10 cellular contexts compared by ENCODE assay signal in genomic region chr4:153241970-153242847, GRCh38. TPM values are rescaled to one million over a fixed set of nuclear protein-coding genes. Genes with fewer than 3 reads are reported as not detected.
DNase-seq lines count a peak whose midpoint lies in the region; ATAC-seq and TF ChIP-seq lines count a peak whose summit lies in the region.
"Had no signal": no experiment of that assay in that cellular context is flagged by ENCODE, and none has a peak within 500 bp of the region (broad histone marks: within the 10 kb centered on the region; RNA-seq: fewer than 3 reads in every experiment).

No MANE protein-coding gene starts in this region.

- H3K27me3 Mint-ChIP-seq in nephron progenitor cell (ENCODE audit: low read depth, poor library complexity): no peaks in the 10 kb centered on the region

- H3K27me3 ChIP-seq in HUES48 (ENCODE audit: control insufficient read depth, insufficient read depth, low read length): no peaks in the 10 kb centered on the region
- H3K27me3 ChIP-seq in ascending aorta: no peaks in the 10 kb centered on the region

- H3K36me3 ChIP-seq in HUES48 (ENCODE audit: control insufficient read depth, insufficient read depth, low read length): no peaks in the 10 kb centered on the region
- peaks cover 4 to 6% of the 10 kb centered on the region in 2 donors for H3K36me3 ChIP-seq in ascending aorta

- H3K9ac ChIP-seq in HUES48 (ENCODE audit: low read depth, low read length): no peak overlapping the region

- DNase-seq in cerebellum (ENCODE audit: low spot score) (peak; percentile 75), nephron progenitor cell (no peak), ascending aorta (ENCODE audit: low spot score in 2 of 2) (no peak), NCI-H2196 (lab: John Stamatoyannopoulos, UW; ENCODE audit: unreplicated experiment) (no peak), putamen (ENCODE audit: low spot score) (no peak), GM20000 (ENCODE audit: low spot score) (no peak)
- DNase-seq: activated CD4-positive, alpha-beta T cell treated with anti-CD3 and anti-CD28 coated beads, Interleukin-2, amount 10 ng/mL, durations not matched to agents 24 days and 14 days; stimulated activated CD4-positive, alpha-beta T cell treated with anti-CD3 and anti-CD28 coated beads, Interleukin-1b, Interleukin-23, amount 100 ng/mL, for 48 hours had no signal

- no peak overlapping the region for H3K4me3 ChIP-seq in HUES48 (ENCODE audit: low read depth, low read length)
- H3K4me3 ChIP-seq in ascending aorta: no peak overlapping the region

- peaks cover 77% of the 10 kb centered on the region for H3K36me3 Mint-ChIP-seq in nephron progenitor cell (ENCODE audit: low read depth)

- H3K27ac ChIP-seq in HUES48 (ENCODE audit: low read depth, low read length) (peak overlapping the region; percentile 72), ascending aorta (no peak overlapping the region)

- H3K4me1 ChIP-seq in HUES48 (ENCODE audit: control insufficient read depth, insufficient read depth, low read length): peaks cover 23% of the 10 kb centered on the region
- H3K4me1 ChIP-seq in ascending aorta: no peaks in the 10 kb centered on the region

- peak overlapping the region; percentile 87 for H3K27ac Mint-ChIP-seq in nephron progenitor cell
- H3K27ac Mint-ChIP-seq: activated CD4-positive, alpha-beta T cell treated with anti-CD3 and anti-CD28 coated beads, Interleukin-2, amount 10 ng/mL, durations not matched to agents 24 days and 14 days had no signal

- TF ChIP-seq CTCF in nephron progenitor cell (IDR thresholded peaks at IDR 0.05) (no peak), ascending aorta (IDR thresholded peaks at IDR 0.05) (no peak), GM20000 (IDR thresholded peaks at IDR 0.05; ENCODE audit: extremely low read depth, missing control alignments) (no peak)

- H3K9me3 Mint-ChIP-seq in nephron progenitor cell: no peaks in the 10 kb centered on the region
- H3K9me3 Mint-ChIP-seq: activated CD4-positive, alpha-beta T cell treated with anti-CD3 and anti-CD28 coated beads, Interleukin-2, amount 10 ng/mL, durations not matched to agents 24 days and 14 days had no signal

- H3K4me1 Mint-ChIP-seq in nephron progenitor cell: peaks cover 43% of the 10 kb centered on the region

- ATAC-seq in GM19395 (IDR thresholded peaks at IDR 0.05; ENCODE audit: unreplicated experiment): peak; percentile 72

- intact Hi-C loops in ascending aorta (cut with DNase I): no loop called here

- peak overlapping the region; percentile 12 for H3K4me3 Mint-ChIP-seq in nephron progenitor cell
- H3K4me3 Mint-ChIP-seq: activated CD4-positive, alpha-beta T cell treated with anti-CD3 and anti-CD28 coated beads, Interleukin-2, amount 10 ng/mL, durations not matched to agents 24 days and 14 days had no signal

- H3K9me3 ChIP-seq in HUES48 (ENCODE audit: control insufficient read depth, insufficient read depth, low read length): no peaks in the 10 kb centered on the region
- H3K9me3 ChIP-seq in ascending aorta: no peaks in the 10 kb centered on the region

RNA-seq across cellular contexts. Expression of gene TRIM2, which starts 38.0 kb away (rescaled TPM):
- total RNA-seq in cerebellum (440 TPM), ascending aorta (33.3 TPM)
- total RNA-seq: activated CD4-positive, alpha-beta T cell treated with anti-CD3 and anti-CD28 coated beads, Interleukin-2, amount 10 ng/mL, durations not matched to agents 24 days and 14 days had no signal

Comparison
In these comparisons a context has a peak if more than half of its experiments do, and no peak if none do; other contexts are left out.
1. RNA of gene TRIM2, which starts 38.0 kb away (total RNA-seq): 440 TPM in cerebellum (single experiment); 33.3 TPM in ascending aorta (single experiment); every median in the first group is over 10 times any median in the second.